Comparison of ENCODE assay signal across 16 cellular contexts in genomic region chr1:27567183-27567526, GRCh38. TPM values are rescaled to one million over a fixed set of nuclear protein-coding genes. Genes with fewer than 3 reads are reported as not detected.
A peak's percentile ranks its signal among the peaks of the same experiment; 100 is the strongest.
DNase-seq lines count a peak whose midpoint lies in the region; ATAC-seq, FAIRE-seq and TF ChIP-seq lines count a peak whose summit lies in the region.
"Had no signal": no experiment of that assay in that cellular context is flagged by ENCODE, and none has a peak within 500 bp of the region (broad histone marks: within the 10 kb centered on the region; RNA-seq: fewer than 3 reads in every experiment).

No MANE protein-coding gene starts in this region.

- H3K27me3 Mint-ChIP-seq in activated T-cell treated with anti-CD3 and anti-CD28 coated beads, Interleukin-2, amount 50 U/mL, for 72 hours (ENCODE audit: low read depth): no peaks in the 10 kb centered on the region

- H4K20me1 ChIP-seq in H1 (replicated peaks in 1 of 2; ENCODE audit: control insufficient read depth in 1 of 2, insufficient read depth in 2 of 2, low read length in 2 of 2): peaks cover 17 to 22% of the 10 kb centered on the region in 2 experiments
- no peaks in the 10 kb centered on the region for H4K20me1 ChIP-seq in neural cell (ENCODE audit: insufficient read depth)

- no peaks in the 10 kb centered on the region for H3K36me3 Mint-ChIP-seq in activated T-cell treated with anti-CD3 and anti-CD28 coated beads, Interleukin-2, amount 50 U/mL, for 72 hours (ENCODE audit: insufficient read depth in 2 of 2)

- no peak overlapping the region for H2BK120ac ChIP-seq in H1 (replicated peaks; ENCODE audit: low read depth, low read length)

- H3K4ac ChIP-seq in H1 (replicated peaks; ENCODE audit: insufficient read length, low read depth, low read length): no peak overlapping the region

- FAIRE-seq in H1 (lab: Jason Lieb, UNC): no peak
- FAIRE-seq: K562 had no signal

- no peaks in the 10 kb centered on the region for H3K9me3 Mint-ChIP-seq in activated T-cell treated with anti-CD3 and anti-CD28 coated beads, Interleukin-2, amount 50 U/mL, for 72 hours
- H3K9me3 Mint-ChIP-seq: dendritic cell treated with granulocyte-macrophage colony-stimulating factor and Interleukin-4, amounts not matched to agents 40 ng/mL and 50 ng/mL, for 4 days had no signal

- no peak overlapping the region for H3K27ac Mint-ChIP-seq in activated T-cell treated with anti-CD3 and anti-CD28 coated beads, Interleukin-2, amount 50 U/mL, for 72 hours

- peaks cover 25 to 76% (median 65%) of the 10 kb centered on the region in 4 experiments for H3K4me1 ChIP-seq in H1 (replicated peaks in 1 of 4; ENCODE audit: control insufficient read depth in 3 of 4, insufficient read depth in 4 of 4, low read length in 3 of 4)
- H3K4me1 ChIP-seq in tibial nerve: peaks cover 0 to 100% (median 87%) of the 10 kb centered on the region in 4 donors

- CTCF ChIA-PET in H1 (lab: Charles Lee; ENCODE audit: partially characterized antibody): interaction anchor here (0.7 to 56.1 kb wide), 20 partner anchors 10 to 270 kb away, joined by 3 to 1807 read pairs (median 4); partner anchors contain the start of gene AHDC1

- H2BK5ac ChIP-seq in H1 (ENCODE audit: low read depth, low read length): no peak overlapping the region

- ATAC-seq in activated T-cell treated with anti-CD3 and anti-CD28 coated beads, Interleukin-2, amount 50 U/mL, for 72 hours (replicated peaks in 1 of 2): no peak
- ATAC-seq: activated CD8-positive, alpha-beta T cell treated with anti-CD3 and anti-CD28 coated beads, Interleukin-2, amount 10 ng/mL, durations not matched to agents 7 days and 5 days; K562 had no signal

- no peak overlapping the region for H4K5ac ChIP-seq in H1 (ENCODE audit: insufficient read length, low read depth, low read length)

- peaks cover 9% of the 10 kb centered on the region for H3F3A ChIP-seq in neural cell (ENCODE audit: insufficient read depth, low read length, poor library complexity, severe bottlenecking)

- H3K79me2 ChIP-seq in H1 (ENCODE audit: control insufficient read depth in 1 of 2, insufficient read depth in 2 of 2, low read length in 2 of 2): peaks cover 0 to 45% of the 10 kb centered on the region in 2 experiments; a peak in 1 of 4 replicates
- peaks cover 83% of the 10 kb centered on the region for H3K79me2 ChIP-seq in neural cell (replicated peaks; ENCODE audit: insufficient read depth, low read length)

- no peak overlapping the region; the same call in 1 of the 2 replicates for H2AK5ac ChIP-seq in H1 (ENCODE audit: low read depth, low read length)

- H3K4me1 Mint-ChIP-seq in activated T-cell treated with anti-CD3 and anti-CD28 coated beads, Interleukin-2, amount 50 U/mL, for 72 hours (ENCODE audit: low read depth): peaks cover 14% of the 10 kb centered on the region

- H3K4me3 Mint-ChIP-seq in activated T-cell treated with anti-CD3 and anti-CD28 coated beads, Interleukin-2, amount 50 U/mL, for 72 hours: no peak overlapping the region
- H3K4me3 Mint-ChIP-seq: dendritic cell treated with granulocyte-macrophage colony-stimulating factor and Interleukin-4, amounts not matched to agents 40 ng/mL and 50 ng/mL, for 4 days had no signal

- DNase-seq in NCI-H82 (lab: John Stamatoyannopoulos, UW) (peak; percentile 57), NCI-H82 treated with DMSO at 0.1 percent for 48 hours (lab: John Stamatoyannopoulos, UW; ENCODE audit: unreplicated experiment) (no peak), H1 (ENCODE audit: low read depth in 1 of 2, low spot score in 2 of 2) (no peak), tibial nerve (ENCODE audit: low spot score in 2 of 2) (no peak), NCI-H1105 (lab: John Stamatoyannopoulos, UW) (no peak), GM03348 (ENCODE audit: low spot score) (no peak)
- DNase-seq in activated T-cell treated with anti-CD3 and anti-CD28 coated beads, Interleukin-2, amount 50 U/mL, for 72 hours: no peak
- DNase-seq: activated CD8-positive, alpha-beta T cell treated with anti-CD3 and anti-CD28 coated beads, Interleukin-2, amount 10 ng/mL, durations not matched to agents 7 days and 5 days; activated naive CD4-positive, alpha-beta T cell treated with anti-CD3 and anti-CD28 coated beads, Interleukin-2, amount 50 U/mL, for 16 hours; foreskin melanocyte; GM23248; left colon; NCI-H2029 had no signal

- H2BK12ac ChIP-seq in H1 (ENCODE audit: low read depth, low read length): no peak overlapping the region

- H3K23ac ChIP-seq in H1 (ENCODE audit: insufficient read length): no peak overlapping the region

- TF ChIP-seq EP300 in H1 (IDR thresholded peaks at IDR 0.05; ENCODE audit: borderline replicate concordance in 1 of 2, low read depth in 2 of 2, low read length in 2 of 2) (no peak), neural cell (conservative IDR thresholded peaks at IDR 0.05; ENCODE audit: poor library complexity, severe bottlenecking) (peak; percentile 78), tibial nerve (IDR thresholded peaks at IDR 0.05) (no peak)

- H3K9me3 ChIP-seq in H1 (ENCODE audit: insufficient read depth in 2 of 2, low read depth in 1 of 2, low read length in 1 of 2) (no peaks in the 10 kb centered on the region), neural cell (ENCODE audit: low read length) (no peaks in the 10 kb centered on the region), tibial nerve (no peaks in the 10 kb centered on the region)

- 0 out of 2 replicates have a peak overlapping the region, but pooled peaks have one; percentile 19 for H2BK15ac ChIP-seq in H1 (ENCODE audit: low read length)

- 0 out of 2 replicates have a peak, but pooled peaks cover 6% of the 10 kb centered on the region for H3K23me2 ChIP-seq in H1 (ENCODE audit: low read depth, low read length)

- H2AFZ ChIP-seq in H1 (ENCODE audit: low read length) (no peak overlapping the region), neural cell (ENCODE audit: low read depth, low read length) (no peak overlapping the region)
- H2AFZ ChIP-seq: GM23248 had no signal

- H3K36me3 ChIP-seq in H1 (ENCODE audit: control insufficient read depth in 2 of 4, insufficient read depth in 4 of 4, low read length in 3 of 4): no peaks in the 10 kb centered on the region
- H3K36me3 ChIP-seq in neural cell (ENCODE audit: insufficient read depth, low read length): no peaks in the 10 kb centered on the region
- H3K36me3 ChIP-seq in tibial nerve: no peaks in the 10 kb centered on the region

- no peak overlapping the region; the same call in 1 of the 2 replicates for H4K8ac ChIP-seq in H1 (ENCODE audit: extremely low read depth, insufficient read depth, low read length)

- H3K27me3 ChIP-seq in H1 (replicated peaks in 1 of 4; ENCODE audit: control insufficient read depth in 3 of 4, extremely low read depth in 1 of 4, insufficient read depth in 3 of 4, low read length in 3 of 4) (no peaks in the 10 kb centered on the region), neural cell (ENCODE audit: insufficient read depth, low read depth, low read length) (no peaks in the 10 kb centered on the region), tibial nerve (no peaks in the 10 kb centered on the region)

- H4K91ac ChIP-seq in H1 (replicated peaks; ENCODE audit: insufficient read length, low read length): no peak overlapping the region

- TF ChIP-seq RAD21 in H1 (IDR thresholded peaks at IDR 0.05 in 1 of 2, conservative IDR thresholded peaks at IDR 0.05 in 1 of 2; ENCODE audit: low read depth in 2 of 2, low read length in 2 of 2) (no peak), neural cell (conservative IDR thresholded peaks at IDR 0.05) (no peak)

- 0 out of 2 replicates have a peak overlapping the region, but pooled peaks have one; percentile 15 for H2BK20ac ChIP-seq in H1 (ENCODE audit: low read length)

- no peaks in the 10 kb centered on the region for H3K9me2 ChIP-seq in neural cell (ENCODE audit: insufficient read depth, low read length)

- H3K9ac ChIP-seq in H1 (replicated peaks in 1 of 4; ENCODE audit: extremely low read depth in 1 of 4, low read depth in 3 of 4, low read length in 3 of 4) (no peak overlapping the region), neural cell (ENCODE audit: low read length) (peak overlapping the region; percentile 60)
- H3K9ac ChIP-seq: GM23248 had no signal

- TF ChIP-seq CTCF in H1 (IDR thresholded peaks at IDR 0.05; ENCODE audit: control extremely low read depth in 1 of 3, insufficient read depth in 1 of 3, low read depth in 1 of 3, low read length in 3 of 3): no peak
- no peak for TF ChIP-seq CTCF in neural cell (IDR thresholded peaks at IDR 0.05; ENCODE audit: poor library complexity, severe bottlenecking)
- TF ChIP-seq CTCF in tibial nerve (IDR thresholded peaks at IDR 0.05): no peak

- no peak overlapping the region for H3K18ac ChIP-seq in H1 (ENCODE audit: extremely low read depth, low read length)

- H3K27ac ChIP-seq in H1 (ENCODE audit: low read depth, low read length): no peak overlapping the region
- peak overlapping the region; percentile 88 for H3K27ac ChIP-seq in neural cell (ENCODE audit: low read length)
- H3K27ac ChIP-seq in tibial nerve: peak overlapping the region; percentile 70 to 96 (median 86)
- H3K27ac ChIP-seq: GM23248 had no signal

- peaks cover 12% of the 10 kb centered on the region for H3K79me1 ChIP-seq in H1 (ENCODE audit: low read depth, low read length)

- no peak overlapping the region for H3K4me2 ChIP-seq in H1 (ENCODE audit: insufficient read depth in 1 of 2, low read depth in 2 of 2, low read length in 2 of 2)
- H3K4me2 ChIP-seq in neural cell (ENCODE audit: low read length): peak overlapping the region; percentile 43

- no peak overlapping the region for H3K14ac ChIP-seq in H1 (ENCODE audit: insufficient read length)

- POLR2A ChIA-PET in H1 (lab: Charles Lee; ENCODE audit: partially characterized antibody): interaction anchor here (1.2 to 25.0 kb wide), 5 partner anchors 5 to 77 kb away, joined by 3 to 355 read pairs (median 350); partner anchors contain the start of genes AHDC1 and WASF2

- 87% methylated on average over 15 of the region's 15 CpGs; no CpG with 5 or more reads in 1 of the 2 experiments for WGBS in H1 (ENCODE audit: extremely low coverage in 1 of 2, insufficient coverage in 1 of 2, insufficient read length in 1 of 2, insufficient replicate concordance in 2 of 2, low coverage in 1 of 2, low lambda C conversion rate in 2 of 2, missing lambda C conversion rate in 1 of 2), 2 experiments
- 18 to 35% methylated on average over 13 to 15 of the region's 15 CpGs for WGBS in tibial nerve, 2 donors

- H3K4me3 ChIP-seq in H1 (ENCODE audit: extremely low read depth in 1 of 4, insufficient read depth in 2 of 4, low read depth in 3 of 4, low read length in 4 of 4): no peak overlapping the region
- peak overlapping the region; percentile 53 for H3K4me3 ChIP-seq in neural cell (ENCODE audit: low read length)
- no peak overlapping the region for H3K4me3 ChIP-seq in tibial nerve
- H3K4me3 ChIP-seq: GM23248, K562 had no signal

- H3K56ac ChIP-seq in H1 (replicated peaks; ENCODE audit: insufficient read length, low read depth, low read length): no peak overlapping the region

- TF ChIP-seq POLR2A in H1 (IDR thresholded peaks at IDR 0.05; ENCODE audit: control extremely low read depth in 1 of 2, low read depth in 2 of 2, low read length in 2 of 2): no peak
- no peak for TF ChIP-seq POLR2A in tibial nerve (IDR thresholded peaks at IDR 0.05)

RNA-seq across cellular contexts. Expression of gene AHDC1, which starts 36.8 kb away (rescaled TPM):
- total RNA-seq in H1 (2021; fragmentation: NEBNext Ultra II Directional; extraction: Animal tissue kit (Norgen Biotek cat#: 25700)): 35.1 and 39.4 TPM in 2 replicates
- polyA plus RNA-seq in H1 (2011; rRNA removed) (4.4 and 8.6 TPM in 2 replicates), neural cell (5.3 and 18.4 TPM in 2 replicates)
- 3.3 TPM for polyA plus RNA-seq in H1 (2011; cell fraction: cytosol; rRNA removed)
- polyA plus RNA-seq in H1 (2011; cell fraction: nucleus; rRNA removed): 17.1 TPM
- polyA plus RNA-seq in H1 (2012, experiment 1 of 2): 18.4 to 23.0 TPM (median 21.1 TPM) in 4 replicates
- 17.0 TPM for polyA plus RNA-seq in H1 (2012, experiment 2 of 2)
- 11.2 TPM for polyA plus RNA-seq in H1 (2013, experiment 1 of 2)
- 11.1 TPM for polyA plus RNA-seq in H1 (2013, experiment 2 of 2)
- 4.4 and 6.1 TPM in 2 replicates for polyA minus RNA-seq in H1 (2011; rRNA and poly(A)+ RNA removed)
- polyA minus RNA-seq in H1 (2011; cell fraction: cytosol; rRNA and poly(A)+ RNA removed): 11.9 TPM
- polyA minus RNA-seq in H1 (2011; cell fraction: nucleus; rRNA and poly(A)+ RNA removed): 10.5 TPM
- polyA minus RNA-seq in neural cell: 28.0 and 30.7 TPM in 2 replicates
- total RNA-seq in tibial nerve: 10 to 100 TPM; 26.4 to 39.9 (median 34.6) TPM
- 1 to 10 TPM; 8.4 to 9.3 TPM for total RNA-seq in activated T-cell treated with anti-CD3 and anti-CD28 coated beads, Interleukin-2, amount 50 U/mL, for 72 hours
